23 cellular contexts compared by ENCODE assay signal in genomic region chr19:48370955-48371354, GRCh38. TPM values are rescaled to one million over a fixed set of nuclear protein-coding genes. Genes with fewer than 3 reads are reported as not detected.
DNase-seq lines count a peak whose midpoint lies in the region; ATAC-seq and TF ChIP-seq lines count a peak whose summit lies in the region.
"Had no signal": no experiment of that assay in that cellular context is flagged by ENCODE, and none has a peak within 500 bp of the region (broad histone marks: within the 10 kb centered on the region; RNA-seq: fewer than 3 reads in every experiment).

No MANE protein-coding gene starts in this region.

- H3K4me1 Mint-ChIP-seq in Caco-2 (ENCODE audit: low read depth, unreplicated experiment) (peaks cover 7% of the 10 kb centered on the region), activated B cell treated with CpG ODN at 0.5 μM for 24 hours (no peaks in the 10 kb centered on the region), nephron (peaks cover 18% of the 10 kb centered on the region)
- H3K4me1 Mint-ChIP-seq: CD14-positive monocyte had no signal

- CTCF ChIA-PET in Caco-2 (lab: Charles Lee): interaction anchor here (1.0 kb wide), 1 partner anchor 16 kb away, joined by 3 read pairs; no protein-coding TSS in a partner anchor
- CTCF ChIA-PET in activated B cell treated with CpG ODN at 0.5 μM for 24 hours (lab: Charles Lee): interaction anchor here (0.9 kb wide), 1 partner anchor 21 kb away, joined by 5 read pairs; the partner anchor contains the start of gene KDELR1
- CTCF ChIA-PET in GM10248 (lab: Yijun Ruan, JAX): interaction anchor here (1.2 to 1.4 kb wide), 2 partner anchors 10 to 20 kb away, joined by 5 to 9 read pairs; partner anchors contain the start of gene KDELR1

- H3K36me3 Mint-ChIP-seq in Caco-2 (ENCODE audit: insufficient read depth, unreplicated experiment): no peaks in the 10 kb centered on the region
- H3K36me3 Mint-ChIP-seq in activated B cell treated with CpG ODN at 0.5 μM for 24 hours (ENCODE audit: low read depth): no peaks in the 10 kb centered on the region
- H3K36me3 Mint-ChIP-seq in nephron (ENCODE audit: low read depth): no peaks in the 10 kb centered on the region
- H3K36me3 Mint-ChIP-seq: CD14-positive monocyte had no signal

- H3K27me3 Mint-ChIP-seq in Caco-2 (ENCODE audit: insufficient read depth, unreplicated experiment): no peaks in the 10 kb centered on the region
- peaks cover 2% of the 10 kb centered on the region for H3K27me3 Mint-ChIP-seq in activated B cell treated with CpG ODN at 0.5 μM for 24 hours
- H3K27me3 Mint-ChIP-seq in nephron (ENCODE audit: low read depth): peaks cover 7% of the 10 kb centered on the region

- H3K4me1 ChIP-seq in Caco-2: no peaks in the 10 kb centered on the region

- intact Hi-C loops in Caco-2 (cut with micrococcal nuclease; ENCODE audit: unreplicated experiment): no loop called here
- intact Hi-C loops in activated B cell treated with CpG ODN at 0.5 μM for 24 hours (cut with micrococcal nuclease): no loop called here
- intact Hi-C loops in posterior cingulate gyrus (cut with DNase I): no loop called here

- no peak overlapping the region for H3K4me3 ChIP-seq in Caco-2 (ENCODE audit: low read depth, low read length)

- no peaks in the 10 kb centered on the region for H3K27me3 ChIP-seq in Caco-2 (replicated peaks; ENCODE audit: control insufficient read depth, insufficient read depth, low read length)

- no TSS peak for BruUV-seq in Caco-2 (replicated peaks; lab: Mats Ljungman, UMichigan)

- TF ChIP-seq CTCF in Caco-2 (IDR thresholded peaks at IDR 0.05; ENCODE audit: insufficient read depth in 1 of 2, low read depth in 1 of 2, low read length in 1 of 2, severe bottlenecking in 1 of 2, unreplicated experiment in 1 of 2) (no peak), activated B cell treated with CpG ODN at 0.5 μM for 24 hours (IDR thresholded peaks at IDR 0.05) (no peak), nephron (IDR thresholded peaks at IDR 0.05; ENCODE audit: unreplicated experiment in 3 of 3) (no peak), GM10248 (IDR thresholded peaks at IDR 0.05; ENCODE audit: control extremely low read depth, extremely low read depth, low read depth, missing control alignments) (no peak)

- H3K36me3 ChIP-seq in Caco-2 (ENCODE audit: control insufficient read depth, insufficient read depth, low read length): no peaks in the 10 kb centered on the region

- peak; percentile 42 to 59 for DNase-seq in NCI-H524 (lab: John Stamatoyannopoulos, UW)
- DNase-seq in NCI-H524 treated with DMSO at 0.1 percent for 48 hours (lab: John Stamatoyannopoulos, UW): no peak
- no peak for DNase-seq in Caco-2
- DNase-seq in activated B cell treated with CpG ODN at 0.5 μM for 24 hours: no peak
- no peak for DNase-seq in posterior cingulate gyrus
- no peak for DNase-seq in GM10248 (ENCODE audit: extremely low spot score)
- DNase-seq: AML-193; DND-41; KG1; NCI-H1092; NCI-H1436; NCI-H2029; NCI-H345; NCI-H526; NK-92 treated with Interleukin-12 subunit alpha and Interleukin-12 subunit beta, amount 100 ng/mL, for 24 hours had no signal

- H3K27ac Mint-ChIP-seq in Caco-2 (ENCODE audit: unreplicated experiment) (peak overlapping the region; percentile 60), activated B cell treated with CpG ODN at 0.5 μM for 24 hours (peak overlapping the region; percentile 47), nephron (peak overlapping the region in 2 of 3 experiments; percentile 41 to 50)

- H3K4me3 Mint-ChIP-seq in Caco-2 (ENCODE audit: unreplicated experiment) (no peak overlapping the region), activated B cell treated with CpG ODN at 0.5 μM for 24 hours (no peak overlapping the region), nephron (no peak overlapping the region)
- H3K4me3 Mint-ChIP-seq: CD14-positive monocyte had no signal

- H3K9me3 ChIP-seq in Caco-2: no peaks in the 10 kb centered on the region

- POLR2A ChIA-PET in Caco-2 (lab: Charles Lee): no interaction called here
- POLR2A ChIA-PET in activated B cell treated with CpG ODN at 0.5 μM for 24 hours (lab: Charles Lee): no interaction called here
- POLR2A ChIA-PET in GM10248 (lab: Yijun Ruan, JAX): no interaction called here

- no peaks in the 10 kb centered on the region for H3K9me3 Mint-ChIP-seq in Caco-2 (ENCODE audit: unreplicated experiment)
- no peaks in the 10 kb centered on the region for H3K9me3 Mint-ChIP-seq in activated B cell treated with CpG ODN at 0.5 μM for 24 hours
- H3K9me3 Mint-ChIP-seq in nephron: no peaks in the 10 kb centered on the region
- H3K9me3 Mint-ChIP-seq: CD14-positive monocyte had no signal

- ATAC-seq in activated B cell treated with CpG ODN at 0.5 μM for 24 hours (ENCODE audit: low read depth) (no peak), GM19463 (IDR thresholded peaks at IDR 0.05; ENCODE audit: unreplicated experiment) (no peak)
- ATAC-seq: HCT116, Panc1 had no signal

RNA-seq across cellular contexts. Expression of gene SYNGR4, which starts 6.8 kb away (rescaled TPM):
- total RNA-seq in Caco-2 (2022) (0.32 TPM in 1 of 2 replicates, not detected in the other), activated B cell treated with CpG ODN at 0.5 μM for 24 hours (not detected in 2 replicates)
- total RNA-seq: A172, G401, H1 had no signal

RNA-seq across cellular contexts. Expression of gene TMEM143, which starts 7.2 kb away (rescaled TPM):
- total RNA-seq in Caco-2 (2022) (20.4 and 24.4 TPM in 2 replicates), activated B cell treated with CpG ODN at 0.5 μM for 24 hours (10.2 and 10.5 TPM in 2 replicates)

RNA-seq across cellular contexts. Expression of gene KDELR1, which starts 20.4 kb away (rescaled TPM):
- total RNA-seq in Caco-2 (2022) (375 and 381 TPM in 2 replicates), activated B cell treated with CpG ODN at 0.5 μM for 24 hours (50.8 and 51.9 TPM in 2 replicates)

RNA-seq across cellular contexts. Expression of gene GRIN2D, which starts 22.5 kb away (rescaled TPM):
- total RNA-seq in Caco-2 (2022): 6.5 and 7.3 TPM in 2 replicates
- total RNA-seq in activated B cell treated with CpG ODN at 0.5 μM for 24 hours: 0.93 and 1.2 TPM in 2 replicates
- total RNA-seq: A172 had no signal

RNA-seq across cellular contexts. Expression of gene EMP3, which starts 45.6 kb away (rescaled TPM):
- 6.8 and 11.3 TPM in 2 replicates for total RNA-seq in Caco-2 (2022)
- total RNA-seq in activated B cell treated with CpG ODN at 0.5 μM for 24 hours: 309 and 320 TPM in 2 replicates

Comparison
In these comparisons a context has a peak if more than half of its experiments do, and no peak if none do; other contexts are left out.
1. DNase-seq: peak in NCI-H524 (2 of 2); none in NCI-H524 treated with DMSO at 0.1 percent for 48 hours (single experiment), Caco-2 (0 of 2), activated B cell treated with CpG ODN at 0.5 μM for 24 hours (single experiment), posterior cingulate gyrus (0 of 10) and GM10248 (single experiment).
2. Peak in every context shown above with its lines, with median percentiles within 50 percentile points of each other: H3K27ac Mint-ChIP-seq.